Comparison of ENCODE assay signal across 8 cellular contexts in genomic region chrX:16695079-16695676, GRCh38. TPM values are rescaled to one million over a fixed set of nuclear protein-coding genes. Genes with fewer than 3 reads are reported as not detected.
A peak's percentile ranks its signal among the peaks of the same experiment; 100 is the strongest.
DNase-seq lines count a peak whose midpoint lies in the region; TF ChIP-seq lines count a peak whose summit lies in the region.

No MANE protein-coding gene starts in this region.

- no peak overlapping the region for H3K4me3 ChIP-seq in dorsolateral prefrontal cortex

- intact Hi-C loops in dorsolateral prefrontal cortex (cut with DNase I), result loop anchor here in 1 of 2 donors (10.0 kb wide), 1 partner anchor 570 kb away; the partner anchor contains the start of gene GRPR

- DNase-seq in Ammon's horn (ENCODE audit: low spot score) (peak; percentile 48), GM19238 (ENCODE audit: insufficient read length, low spot score) (peak; percentile 26), NCI-H128 (lab: John Stamatoyannopoulos, UW; ENCODE audit: unreplicated experiment) (peak; percentile 15), dorsolateral prefrontal cortex (peak in 9 of 10 donors; percentile 35 to 80 (median 64)), midbrain (lab: John Stamatoyannopoulos, UW) (peak; percentile 63), SIG-M5 (lab: John Stamatoyannopoulos, UW) (no peak)
- DNase-seq in activated CD4-positive, alpha-beta T cell treated with anti-CD3 and anti-CD28 coated beads, Interleukin-2, amount 50 U/mL, for 1 hour, result peak; percentile 62
- peak; percentile 27 for DNase-seq in stimulated activated naive CD4-positive, alpha-beta T cell treated with Interleukin-2 at 50 U/mL for 16 hours (lab: John Stamatoyannopoulos, UW)

- peaks cover 0 to 60% (median 5%) of the 10 kb centered on the region in 45 donors for H3K27me3 ChIP-seq in dorsolateral prefrontal cortex

- H3K27ac ChIP-seq in dorsolateral prefrontal cortex, result no peak overlapping the region

- peak; percentile 51 to 92 (median 86) for TF ChIP-seq CTCF in dorsolateral prefrontal cortex (IDR thresholded peaks at IDR 0.05 in 54 of 56, conservative IDR thresholded peaks at IDR 0.05 in 2 of 56; ENCODE audit: low read depth in 1 of 56, partially characterized antibody in 56 of 56)

RNA-seq across cellular contexts. Expression of gene CTPS2, which starts 17.3 kb away (rescaled TPM):
- 10 to 100 TPM in 71 of 120 experiments, 1 to 10 TPM in 49; 6.7 to 16.4 (median 10.4) TPM for total RNA-seq in dorsolateral prefrontal cortex

RNA-seq across cellular contexts. Expression of gene SYAP1, which starts 24.2 kb away (rescaled TPM):
- total RNA-seq in dorsolateral prefrontal cortex, result 10 to 100 TPM; 13.0 to 30.2 (median 19.5) TPM

RNA-seq across cellular contexts. Expression of gene S100G, which starts 45.2 kb away (rescaled TPM):
- not detected for total RNA-seq in dorsolateral prefrontal cortex
